In the genomic region with DNA sequence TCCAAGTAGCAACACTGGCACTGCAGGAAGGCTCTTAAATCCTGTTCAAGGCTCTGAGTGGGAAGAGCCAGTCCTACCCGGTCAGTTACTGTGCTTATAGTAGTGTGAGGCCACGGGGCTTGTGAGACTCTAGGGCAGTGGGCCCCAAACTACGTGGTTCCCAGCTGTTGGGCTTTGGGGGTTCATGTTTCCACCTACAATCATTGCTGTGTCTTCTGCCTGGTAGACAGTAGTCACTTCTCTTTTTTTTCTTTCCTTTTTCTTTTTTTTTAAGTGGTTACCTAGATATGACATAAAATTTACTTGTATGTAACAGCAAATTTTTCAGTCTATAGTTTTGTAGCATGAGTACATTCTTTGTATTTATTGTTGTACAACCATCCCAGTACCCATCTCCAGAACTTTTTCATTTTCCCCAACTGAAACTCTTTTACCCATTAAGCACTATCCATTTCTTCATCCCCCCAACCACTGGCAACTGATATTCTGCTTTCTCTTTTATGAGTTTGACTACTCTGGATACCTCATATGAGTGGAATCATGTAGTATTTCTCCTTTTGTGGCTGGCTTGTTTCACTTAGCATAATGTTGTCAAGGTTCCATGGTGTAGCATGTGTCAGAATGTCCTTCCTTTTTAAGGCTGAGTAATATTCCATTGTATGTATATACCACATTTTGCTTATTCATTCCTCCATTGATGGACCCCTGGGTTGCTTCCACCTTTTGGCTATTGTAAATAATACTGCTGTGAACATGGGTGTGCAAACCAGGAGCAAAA, we compare ENCODE assay signal across 18 cellular contexts.
"Had no signal": no experiment of that assay in that cellular context is flagged by ENCODE, and none has a peak within 500 bp of the region (broad histone marks: within the 10 kb centered on the region; RNA-seq: fewer than 3 reads in every experiment).

No MANE protein-coding gene starts in this region.

- H3K4me1 Mint-ChIP-seq: activated CD8-positive, alpha-beta memory T cell treated with anti-CD3 and anti-CD28 coated beads, Interleukin-2, amount 10 ng/mL, durations not matched to agents 7 days and 5 days; natural killer cell had no signal

- ATAC-seq: activated CD8-positive, alpha-beta memory T cell treated with anti-CD3 and anti-CD28 coated beads, Interleukin-2, amount 10 ng/mL, durations not matched to agents 7 days and 5 days; heart left ventricle; natural killer cell had no signal

- DNase-seq: activated CD4-positive, alpha-beta memory T cell treated with anti-CD3 and anti-CD28 coated beads for 36 hours; activated CD4-positive, alpha-beta T cell treated with anti-CD3 and anti-CD28 coated beads for 1 hour; activated CD8-positive, alpha-beta memory T cell treated with anti-CD3 and anti-CD28 coated beads, Interleukin-2, amount 10 ng/mL, durations not matched to agents 7 days and 5 days; activated gamma-delta T cell treated with Interleukin-2 at 50 U/mL for 16 hours; activated T-cell treated with anti-CD3 and anti-CD28 coated beads, Interleukin-2, amount 50 U/mL, for 1 hour; aorta; cortex of kidney; effector CD8-positive, alpha-beta T cell; foreskin melanocyte; heart left ventricle; left ventricle myocardium inferior; mesenchymal stem cell; natural killer cell; stimulated activated CD4-positive, alpha-beta T cell treated with anti-CD3 and anti-CD28 coated beads, Interleukin-2, amount 100 ng/mL, for 48 hours; stimulated activated naive CD4-positive, alpha-beta T cell treated with Interleukin-2 at 50 U/mL for 16 hours; trophoblast cell had no signal

- H3K27me3 ChIP-seq: heart left ventricle, suprapubic skin had no signal

- H3K36me3 Mint-ChIP-seq: activated CD4-positive, alpha-beta memory T cell treated with anti-CD3 and anti-CD28 coated beads for 36 hours; activated CD8-positive, alpha-beta memory T cell treated with anti-CD3 and anti-CD28 coated beads, Interleukin-2, amount 10 ng/mL, durations not matched to agents 7 days and 5 days; natural killer cell had no signal

- H3K9me3 Mint-ChIP-seq: activated CD4-positive, alpha-beta memory T cell treated with anti-CD3 and anti-CD28 coated beads for 36 hours; natural killer cell had no signal

- H3K4me3 Mint-ChIP-seq: activated CD4-positive, alpha-beta memory T cell treated with anti-CD3 and anti-CD28 coated beads for 36 hours; activated CD8-positive, alpha-beta memory T cell treated with anti-CD3 and anti-CD28 coated beads, Interleukin-2, amount 10 ng/mL, durations not matched to agents 7 days and 5 days; natural killer cell had no signal

- H3K4me3 ChIP-seq: heart left ventricle, left ventricle myocardium inferior, suprapubic skin had no signal

- H3K27ac ChIP-seq: heart left ventricle, left ventricle myocardium inferior, suprapubic skin, VCaP had no signal

- H3K36me3 ChIP-seq: heart left ventricle, left ventricle myocardium inferior, suprapubic skin had no signal

- H3K9me3 ChIP-seq: heart left ventricle, left ventricle myocardium inferior, suprapubic skin had no signal

- H3K27ac Mint-ChIP-seq: activated CD4-positive, alpha-beta memory T cell treated with anti-CD3 and anti-CD28 coated beads for 36 hours; activated CD8-positive, alpha-beta memory T cell treated with anti-CD3 and anti-CD28 coated beads, Interleukin-2, amount 10 ng/mL, durations not matched to agents 7 days and 5 days; natural killer cell had no signal
